In the genomic region with DNA sequence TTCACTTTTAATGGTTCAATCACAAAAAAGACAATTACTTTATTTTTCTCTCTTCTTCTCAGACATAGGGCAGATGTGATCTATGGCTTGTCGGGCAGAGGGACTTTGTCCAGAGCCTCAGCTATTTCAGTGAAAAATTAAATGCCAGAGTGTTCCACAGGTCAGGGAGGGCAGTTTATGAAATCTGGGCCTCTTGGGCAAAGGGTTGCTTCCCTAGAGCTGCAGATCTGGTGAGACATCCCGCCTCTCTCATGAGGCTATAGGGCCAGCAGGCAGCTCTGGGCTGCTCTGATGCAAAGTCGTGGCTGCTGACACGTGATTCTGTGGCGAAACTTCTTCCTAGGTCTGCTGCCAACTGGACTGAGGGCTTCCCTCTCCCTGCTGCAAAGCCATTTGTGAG, we compare ENCODE assay signal across 11 cellular contexts. TPM values are rescaled to one million over a fixed set of nuclear protein-coding genes. Genes with fewer than 3 reads are reported as not detected.
DNase-seq lines count a peak whose midpoint lies in the region; ATAC-seq, FAIRE-seq and TF ChIP-seq lines count a peak whose summit lies in the region.
"Had no signal": no experiment of that assay in that cellular context is flagged by ENCODE, and none has a peak within 500 bp of the region (broad histone marks: within the 10 kb centered on the region; RNA-seq: fewer than 3 reads in every experiment).

No MANE protein-coding gene starts in this region.

- H2BK20ac ChIP-seq in H1 (ENCODE audit: low read length) = no peak overlapping the region

- intact Hi-C loops in mucosa of descending colon (cut with DNase I, micrococcal nuclease) = no loop called here
- intact Hi-C loops in activated naive CD4-positive, alpha-beta T cell treated with anti-CD3 and anti-CD28 coated beads for 36 hours (cut with micrococcal nuclease) = loop anchor here (5.0 kb wide), 1 partner anchor 219 kb away; no protein-coding TSS in a partner anchor

- H3K9ac ChIP-seq in H1 (replicated peaks in 1 of 4; ENCODE audit: extremely low read depth in 1 of 4, low read depth in 3 of 4, low read length in 3 of 4) = no peak overlapping the region

- H3K23ac ChIP-seq in H1 (ENCODE audit: insufficient read length) = no peak overlapping the region

- no peak overlapping the region for H2AK5ac ChIP-seq in H1 (ENCODE audit: low read depth, low read length)

- H2BK5ac ChIP-seq in H1 (ENCODE audit: low read depth, low read length) = no peak overlapping the region

- H2AFZ ChIP-seq in H1 (ENCODE audit: low read length) = no peak overlapping the region

- DNase-seq in AG09309 (ENCODE audit: low read depth) (peak; percentile 13), NOMO-1 (lab: John Stamatoyannopoulos, UW; ENCODE audit: unreplicated experiment in 2 of 2) (peak; percentile 87 to 96), H1 (ENCODE audit: low read depth in 1 of 2, low spot score in 2 of 2) (no peak), mucosa of descending colon (peak; percentile 69 to 78 (median 76)), NCI-H82 treated with DMSO at 0.1 percent for 48 hours (lab: John Stamatoyannopoulos, UW; ENCODE audit: unreplicated experiment) (no peak), KBM-7 (no peak)
- DNase-seq in activated naive CD4-positive, alpha-beta T cell treated with anti-CD3 and anti-CD28 coated beads for 36 hours = no peak
- DNase-seq: activated T-cell treated with anti-CD3 and anti-CD28 coated beads, Interleukin-2, amount 50 U/mL, for 4 hours; CD4-positive, CD25-positive, alpha-beta regulatory T cell; NCI-H2171 had no signal

- H3K27me3 Mint-ChIP-seq in activated naive CD4-positive, alpha-beta T cell treated with anti-CD3 and anti-CD28 coated beads for 36 hours (ENCODE audit: low read depth) = peaks cover 16% of the 10 kb centered on the region

- H4K20me1 ChIP-seq in H1 (replicated peaks in 1 of 2; ENCODE audit: control insufficient read depth in 1 of 2, insufficient read depth in 2 of 2, low read length in 2 of 2) = peaks cover 0 to 4% of the 10 kb centered on the region in 2 experiments

- H3K36me3 Mint-ChIP-seq in activated naive CD4-positive, alpha-beta T cell treated with anti-CD3 and anti-CD28 coated beads for 36 hours (ENCODE audit: low read depth) = no peaks in the 10 kb centered on the region
- H3K36me3 Mint-ChIP-seq: CD4-positive, CD25-positive, alpha-beta regulatory T cell had no signal

- H3K4me3 ChIP-seq in AG09309 (ENCODE audit: control insufficient read depth, low read depth, low read length) = no peak overlapping the region
- H3K4me3 ChIP-seq in H1 (ENCODE audit: extremely low read depth in 1 of 4, insufficient read depth in 2 of 4, low read depth in 3 of 4, low read length in 4 of 4) = no peak overlapping the region
- no peak overlapping the region for H3K4me3 ChIP-seq in mucosa of descending colon

- H3K18ac ChIP-seq in H1 (ENCODE audit: extremely low read depth, low read length) = no peak overlapping the region

- peaks cover 3% of the 10 kb centered on the region; the same call in 1 of the 2 replicates for H3K79me1 ChIP-seq in H1 (ENCODE audit: low read depth, low read length)

- in situ Hi-C loops in KBM-7 (cut with MboI; ENCODE audit: low pct_unique_long_range_greater_than_20kb, low sequenced_read_pairs) = no loop called here

- H3K27ac ChIP-seq in H1 (ENCODE audit: low read depth, low read length) = no peak overlapping the region

- 88% methylated on average over 5 of the region's 5 CpGs; no CpG with 5 or more reads in 1 of the 2 experiments for WGBS in H1 (ENCODE audit: extremely low coverage in 1 of 2, insufficient coverage in 1 of 2, insufficient read length in 1 of 2, insufficient replicate concordance in 2 of 2, low coverage in 1 of 2, low lambda C conversion rate in 2 of 2, missing lambda C conversion rate in 1 of 2), 2 experiments

- no peak for TF ChIP-seq EP300 in H1 (IDR thresholded peaks at IDR 0.05; ENCODE audit: borderline replicate concordance in 1 of 2, low read depth in 2 of 2, low read length in 2 of 2)

- H3K4me1 ChIP-seq in H1 (replicated peaks in 1 of 4; ENCODE audit: control insufficient read depth in 3 of 4, insufficient read depth in 4 of 4, low read length in 3 of 4) (peaks cover 0 to 2% (median 0%) of the 10 kb centered on the region in 4 experiments; a peak in 2 of 7 replicates), mucosa of descending colon (ENCODE audit: low read depth) (peaks cover 58% of the 10 kb centered on the region)

- no peak overlapping the region for H3K14ac ChIP-seq in H1 (ENCODE audit: insufficient read length)

- no peak for FAIRE-seq in H1 (lab: Jason Lieb, UNC)

- peaks cover 0 to 9% (median 6%) of the 10 kb centered on the region in 4 experiments; a peak in 5 of 7 replicates for H3K27me3 ChIP-seq in H1 (replicated peaks in 1 of 4; ENCODE audit: control insufficient read depth in 3 of 4, extremely low read depth in 1 of 4, insufficient read depth in 3 of 4, low read length in 3 of 4)

- no peak overlapping the region for H3K4ac ChIP-seq in H1 (replicated peaks; ENCODE audit: insufficient read length, low read depth, low read length)

- no peak overlapping the region for H2BK15ac ChIP-seq in H1 (ENCODE audit: low read length)

- H3K4me3 Mint-ChIP-seq in activated naive CD4-positive, alpha-beta T cell treated with anti-CD3 and anti-CD28 coated beads for 36 hours = no peak overlapping the region
- H3K4me3 Mint-ChIP-seq: activated T-cell treated with anti-CD3 and anti-CD28 coated beads, Interleukin-2, amount 50 U/mL, for 4 hours; CD4-positive, CD25-positive, alpha-beta regulatory T cell had no signal

- peaks cover 9% of the 10 kb centered on the region for H3K4me1 Mint-ChIP-seq in activated naive CD4-positive, alpha-beta T cell treated with anti-CD3 and anti-CD28 coated beads for 36 hours (ENCODE audit: low read depth)

- H4K91ac ChIP-seq in H1 (replicated peaks; ENCODE audit: insufficient read length, low read length) = no peak overlapping the region

- H3K36me3 ChIP-seq in H1 (ENCODE audit: control insufficient read depth in 2 of 4, insufficient read depth in 4 of 4, low read length in 3 of 4) (no peaks in the 10 kb centered on the region), mucosa of descending colon (ENCODE audit: low read depth) (no peaks in the 10 kb centered on the region)

- H3K9me3 ChIP-seq in H1 (ENCODE audit: insufficient read depth in 2 of 2, low read depth in 1 of 2, low read length in 1 of 2) (no peaks in the 10 kb centered on the region), mucosa of descending colon (no peaks in the 10 kb centered on the region)

- H4K8ac ChIP-seq in H1 (ENCODE audit: extremely low read depth, insufficient read depth, low read length) = 0 out of 2 replicates have a peak overlapping the region, but pooled peaks have one; percentile 57

- H2BK12ac ChIP-seq in H1 (ENCODE audit: low read depth, low read length) = no peak overlapping the region

- no peak overlapping the region for H3K27ac Mint-ChIP-seq in activated naive CD4-positive, alpha-beta T cell treated with anti-CD3 and anti-CD28 coated beads for 36 hours
- H3K27ac Mint-ChIP-seq: CD4-positive, CD25-positive, alpha-beta regulatory T cell had no signal

- TF ChIP-seq RAD21 in H1 (IDR thresholded peaks at IDR 0.05 in 1 of 2, conservative IDR thresholded peaks at IDR 0.05 in 1 of 2; ENCODE audit: low read depth in 2 of 2, low read length in 2 of 2) = no peak

- TF ChIP-seq CTCF in AG09309 (IDR thresholded peaks at IDR 0.05; ENCODE audit: control insufficient read depth, insufficient read depth, low read depth, low read length, missing control alignments) = no peak
- no peak for TF ChIP-seq CTCF in H1 (IDR thresholded peaks at IDR 0.05; ENCODE audit: control extremely low read depth in 1 of 3, insufficient read depth in 1 of 3, low read depth in 1 of 3, low read length in 3 of 3)
- no peak for TF ChIP-seq CTCF in mucosa of descending colon (IDR thresholded peaks at IDR 0.05)

- POLR2A ChIA-PET in H1 (lab: Charles Lee; ENCODE audit: partially characterized antibody) = no interaction called here

- H3K23me2 ChIP-seq in H1 (ENCODE audit: low read depth, low read length) = no peaks in the 10 kb centered on the region

- H3K4me2 ChIP-seq in H1 (ENCODE audit: insufficient read depth in 1 of 2, low read depth in 2 of 2, low read length in 2 of 2) = no peak overlapping the region

- H2BK120ac ChIP-seq in H1 (replicated peaks; ENCODE audit: low read depth, low read length) = no peak overlapping the region

- CTCF ChIA-PET in H1 (lab: Charles Lee; ENCODE audit: partially characterized antibody) = interaction anchor here (0.7 to 0.9 kb wide), 2 partner anchors 101 to 481 kb away, joined by 3 read pairs; no protein-coding TSS in a partner anchor
- CTCF ChIA-PET in activated naive CD4-positive, alpha-beta T cell treated with anti-CD3 and anti-CD28 coated beads for 36 hours (lab: Charles Lee) = interaction anchor here (0.6 kb wide), 1 partner anchor 246 kb away, joined by 5 read pairs; no protein-coding TSS in a partner anchor

- no peak overlapping the region for H4K5ac ChIP-seq in H1 (ENCODE audit: insufficient read length, low read depth, low read length)

- no peak for TF ChIP-seq POLR2A in H1 (IDR thresholded peaks at IDR 0.05; ENCODE audit: control extremely low read depth in 1 of 2, low read depth in 2 of 2, low read length in 2 of 2)

- H3K79me2 ChIP-seq in H1 (ENCODE audit: control insufficient read depth in 1 of 2, insufficient read depth in 2 of 2, low read length in 2 of 2) = no peaks in the 10 kb centered on the region

- no peaks in the 10 kb centered on the region for H3K9me3 Mint-ChIP-seq in activated naive CD4-positive, alpha-beta T cell treated with anti-CD3 and anti-CD28 coated beads for 36 hours
- H3K9me3 Mint-ChIP-seq: activated T-cell treated with anti-CD3 and anti-CD28 coated beads, Interleukin-2, amount 50 U/mL, for 4 hours had no signal

- ATAC-seq in mucosa of descending colon (peak; percentile 70), HG03571 (IDR thresholded peaks at IDR 0.05; ENCODE audit: unreplicated experiment) (no peak)
- ATAC-seq: activated T-cell treated with anti-CD3 and anti-CD28 coated beads, Interleukin-2, amount 50 U/mL, for 4 hours had no signal

- H3K56ac ChIP-seq in H1 (replicated peaks; ENCODE audit: insufficient read length, low read depth, low read length) = no peak overlapping the region

TF ChIP-seq in H1, 55 proteins besides CTCF, POLR2A, EP300 and RAD21 (continues in another document):
- TF ChIP-seq TBP (IDR thresholded peaks at IDR 0.05; ENCODE audit: low read depth, low read length) (no peak), SP2 (IDR thresholded peaks at IDR 0.05; ENCODE audit: low read length) (no peak)

RNA-seq across cellular contexts. Expression of gene CLMN, which starts 6.0 kb away (rescaled TPM):
- 7.6 and 8.2 TPM in 2 replicates for total RNA-seq in H1 (2021; fragmentation: NEBNext Ultra II Directional; extraction: Animal tissue kit (Norgen Biotek cat#: 25700))
- polyA plus RNA-seq in H1 (2011; rRNA removed) = 1.4 and 1.6 TPM in 2 replicates
- 2.3 TPM for polyA plus RNA-seq in H1 (2011; cell fraction: cytosol; rRNA removed)
- polyA plus RNA-seq in H1 (2011; cell fraction: nucleus; rRNA removed) = 5.6 TPM
- polyA plus RNA-seq in H1 (2012, experiment 1 of 2) = 3.4 to 4.8 TPM (median 4.7 TPM) in 4 replicates
- polyA plus RNA-seq in H1 (2012, experiment 2 of 2) = 1.5 TPM
- 3.2 TPM for polyA plus RNA-seq in H1 (2013, experiment 1 of 2)
- polyA plus RNA-seq in H1 (2013, experiment 2 of 2) = 3.0 TPM
- 3.8 and 9.6 TPM in 2 replicates for polyA minus RNA-seq in H1 (2011; rRNA and poly(A)+ RNA removed)
- 2.9 TPM for polyA minus RNA-seq in H1 (2011; cell fraction: cytosol; rRNA and poly(A)+ RNA removed)
- polyA minus RNA-seq in H1 (2011; cell fraction: nucleus; rRNA and poly(A)+ RNA removed) = 5.8 TPM
- total RNA-seq in mucosa of descending colon = 100 to 1,000 TPM in 2 of 3 donors, 10 to 100 TPM in 1; 73.7 to 200 (median 132) TPM
- total RNA-seq in activated naive CD4-positive, alpha-beta T cell treated with anti-CD3 and anti-CD28 coated beads for 36 hours = 1 to 10 TPM; 1.9 to 2.6 TPM

Comparison
In these comparisons a context has a peak if more than half of its experiments do, and no peak if none do; other contexts are left out.
1. DNase-seq: peak in AG09309 (single experiment), NOMO-1 (2 of 2) and mucosa of descending colon (3 of 3); none in H1 (0 of 2), NCI-H82 treated with DMSO at 0.1 percent for 48 hours (single experiment), KBM-7 (single experiment) and activated naive CD4-positive, alpha-beta T cell treated with anti-CD3 and anti-CD28 coated beads for 36 hours (single experiment).